ENCODE assay signal across 1 cellular context in genomic region chr19:16197622-16198362, GRCh38.
TF ChIP-seq lines count a peak whose summit lies in the region.

Gene AP1M1 (plus strand): TSS chr19:16197911. CDS start chr19:16198027, 116 bp downstream.

TF ChIP-seq in HEK293, 187 proteins besides CTCF, POLR2A, EP300 and RAD21 (continued from another document):
- TF ChIP-seq KLF17 (tag by site-specific recombination; IDR thresholded peaks at IDR 0.05) (peak; percentile 47; the same call in 1 of the 2 replicates), ZNF629 (tag by site-specific recombination; IDR thresholded peaks at IDR 0.05) (peak; percentile 43; the same call in 1 of the 2 replicates), EGR2 (tag by site-specific recombination; IDR thresholded peaks at IDR 0.05; ENCODE audit: low read depth) (peak; percentile 75), ZNF692 (tag by site-specific recombination; IDR thresholded peaks at IDR 0.05) (peak; percentile 88)
